Comparison of ENCODE assay signal across 18 cellular contexts in genomic region chrX:154248076-154248475, GRCh38. TPM values are rescaled to one million over a fixed set of nuclear protein-coding genes. Genes with fewer than 3 reads are reported as not detected.
"Had no signal": no experiment of that assay in that cellular context is flagged by ENCODE, and none has a peak within 500 bp of the region (broad histone marks: within the 10 kb centered on the region; RNA-seq: fewer than 3 reads in every experiment).

No MANE protein-coding gene starts in this region.

RNA-seq across cellular contexts. Expression of gene OPN1MW3, which starts 9.3 kb away (rescaled TPM):
- total RNA-seq: kidney, left colon, left lung, liver, lower lobe of right lung, mammary epithelial cell, mucosa of gallbladder, neural crest cell, osteoblast, pancreas, prostate gland, right cardiac atrium, spleen, temporal lobe, tibial nerve, ureter, uterus had no signal

RNA-seq across cellular contexts. Expression of gene OPN1MW2, which starts 28.5 kb away (rescaled TPM):
- total RNA-seq: kidney, left colon, left lung, liver, lower lobe of right lung, mammary epithelial cell, mucosa of gallbladder, neural crest cell, osteoblast, pancreas, prostate gland, right cardiac atrium, sigmoid colon, spleen, temporal lobe, tibial nerve, ureter, uterus had no signal

RNA-seq across cellular contexts. Expression of gene TEX28, which starts 46.8 kb away (rescaled TPM):
- total RNA-seq: kidney, left colon, left lung, liver, lower lobe of right lung, mammary epithelial cell, mucosa of gallbladder, neural crest cell, osteoblast, pancreas, right cardiac atrium, sigmoid colon, spleen, temporal lobe, tibial nerve, ureter, uterus had no signal

RNA-seq across cellular contexts. Expression of gene TKTL1, which starts 47.5 kb away (rescaled TPM):
- total RNA-seq: left colon, lower lobe of right lung, mammary epithelial cell, mucosa of gallbladder, osteoblast, pancreas, tibial nerve, ureter had no signal
